Comparison of ENCODE assay signal across 1 cellular context in genomic region chr1:79113836-79114235, GRCh38.
TF ChIP-seq lines count a peak whose summit lies in the region.

No MANE protein-coding gene starts in this region.

TF ChIP-seq in GM12878, 131 proteins besides CTCF, POLR2A, EP300 and RAD21 (continued from another document):
- TF ChIP-seq ZNF687 (IDR thresholded peaks at IDR 0.05) (no peak), CUX1 (IDR thresholded peaks at IDR 0.05; ENCODE audit: insufficient replicate concordance, low read depth, low read length) (no peak), NFIC (IDR thresholded peaks at IDR 0.05; ENCODE audit: low read depth, low read length) (no peak), BCLAF1 (IDR thresholded peaks at IDR 0.05) (no peak), RUNX3 (IDR thresholded peaks at IDR 0.05; ENCODE audit: low read length) (no peak)
